8 cellular contexts compared by ENCODE assay signal in the genomic region with DNA sequence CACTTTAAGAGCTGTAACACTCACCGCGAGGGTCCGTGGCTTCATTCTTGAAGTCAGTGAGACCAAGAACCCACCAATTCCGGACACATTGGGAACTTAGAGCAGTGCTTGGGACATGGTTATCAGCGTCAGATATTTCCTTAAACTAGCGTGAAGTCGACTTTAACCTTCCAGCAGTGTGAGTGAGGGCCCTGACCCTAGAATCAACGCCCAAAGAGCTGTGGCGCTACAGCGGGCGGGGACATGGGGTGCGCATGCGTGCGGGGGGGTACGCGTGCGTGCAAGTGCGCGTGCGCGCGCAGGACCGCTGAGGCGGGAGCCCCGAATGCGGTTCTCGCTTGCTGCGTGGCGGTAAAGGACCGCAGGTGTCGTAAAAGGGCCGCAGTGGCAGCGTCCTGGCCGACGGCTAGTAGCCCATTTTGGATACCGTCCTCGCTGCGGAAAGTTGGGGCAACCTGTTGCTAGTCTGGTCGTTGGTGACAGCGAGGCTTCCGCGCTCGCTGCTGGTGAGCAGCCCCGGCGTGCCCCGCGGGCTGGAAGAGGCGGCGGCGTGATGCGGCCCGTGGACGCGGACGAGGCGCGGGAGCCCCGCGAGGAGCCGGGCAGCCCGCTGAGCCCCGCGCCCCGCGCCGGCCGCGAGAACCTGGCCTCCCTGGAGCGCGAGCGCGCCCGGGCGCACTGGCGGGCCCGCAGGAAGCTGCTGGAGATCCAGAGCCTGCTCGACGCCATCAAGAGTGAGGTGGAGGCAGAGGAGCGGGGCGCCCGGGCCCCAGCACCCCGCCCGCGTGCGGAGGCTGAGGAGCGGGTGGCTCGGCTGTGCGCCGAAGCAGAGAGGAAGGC. TPM values are rescaled to one million over a fixed set of nuclear protein-coding genes. Genes with fewer than 3 reads are reported as not detected.
DNase-seq lines count a peak whose midpoint lies in the region; ATAC-seq and TF ChIP-seq lines count a peak whose summit lies in the region.

No MANE protein-coding gene starts in this region.

- no peaks in the 10 kb centered on the region for H3K27me3 ChIP-seq in effector memory CD4-positive, alpha-beta T cell (replicated peaks; ENCODE audit: control insufficient read depth, insufficient read depth, low read length, poor library complexity, severe bottlenecking)

- H3K27ac Mint-ChIP-seq in CD14-positive monocyte, result peak overlapping the region; percentile 81 to 95 (median 93)

- TF ChIP-seq CTCF in CD14-positive monocyte (IDR thresholded peaks at IDR 0.05), result no peak

- peaks cover 28% of the 10 kb centered on the region for H3K4me1 ChIP-seq in effector memory CD4-positive, alpha-beta T cell (ENCODE audit: control insufficient read depth, insufficient read depth, low read length, poor library complexity, severe bottlenecking)

- H3K4me1 Mint-ChIP-seq in CD14-positive monocyte, result peaks cover 42% of the 10 kb centered on the region

- ATAC-seq in GM19351 (IDR thresholded peaks at IDR 0.05; ENCODE audit: unreplicated experiment) (peak; percentile 75), HG03520 (IDR thresholded peaks at IDR 0.05; ENCODE audit: unreplicated experiment) (peak; percentile 71)

- H3K36me3 Mint-ChIP-seq in CD14-positive monocyte, result peaks cover 16 to 29% of the 10 kb centered on the region in 2 donors

- H3K27me3 Mint-ChIP-seq in CD14-positive monocyte (ENCODE audit: low read depth in 3 of 3), result peaks cover 0 to 8% (median 0%) of the 10 kb centered on the region in 3 donors

- H3K9me3 ChIP-seq in effector memory CD4-positive, alpha-beta T cell (ENCODE audit: control insufficient read depth, low read length), result no peaks in the 10 kb centered on the region

- peaks cover 3% of the 10 kb centered on the region for H3K36me3 ChIP-seq in effector memory CD4-positive, alpha-beta T cell (ENCODE audit: control insufficient read depth, insufficient read depth, low read length)

- H3K4me3 ChIP-seq in effector memory CD4-positive, alpha-beta T cell (ENCODE audit: insufficient read depth, low read depth, low read length, poor library complexity, severe bottlenecking), result peak overlapping the region; percentile 65

- peak; percentile 96 for DNase-seq in CD14-positive monocyte (ENCODE audit: low spot score)
- peak; percentile 27 for DNase-seq in NCI-H82 treated with DMSO at 0.1 percent for 48 hours (lab: John Stamatoyannopoulos, UW; ENCODE audit: unreplicated experiment)
- peak; percentile 81 to 91 for DNase-seq in activated CD8-positive, alpha-beta memory T cell treated with anti-CD3 and anti-CD28 coated beads for 1 hour (ENCODE audit: extremely low read depth in 1 of 2, low read depth in 1 of 2)
- peak; percentile 92 to 94 (median 93) for DNase-seq in effector memory CD4-positive, alpha-beta T cell
- DNase-seq in medulla oblongata (ENCODE audit: extremely low spot score), result peak; percentile 96
- peak; percentile 83 to 93 (median 92) for DNase-seq in stimulated activated CD4-positive, alpha-beta T cell treated with anti-CD3 and anti-CD28 coated beads, TNF-alpha, amount 100 ng/mL, for 48 hours (ENCODE audit: low read depth in 3 of 3)

- H3K9me3 Mint-ChIP-seq in CD14-positive monocyte, result peaks cover 0 to 8% (median under 1%) of the 10 kb centered on the region in 7 donors

- intact Hi-C loops in CD14-positive monocyte (cut with micrococcal nuclease), result loop anchor here (1.0 to 2.0 kb wide), 3 partner anchors 34 to 36 kb away; a partner anchor contains a TSS

- H3K4me3 Mint-ChIP-seq in CD14-positive monocyte, result peak overlapping the region; percentile 90 to 95

- peak overlapping the region; percentile 61 for H3K27ac ChIP-seq in effector memory CD4-positive, alpha-beta T cell (ENCODE audit: insufficient read depth, low read length, poor library complexity, severe bottlenecking)

RNA-seq across cellular contexts. Expression of a gene that starts 19.8 kb away (rescaled TPM):
- polyA plus RNA-seq in CD14-positive monocyte, result 10 to 100 TPM; 29.3 to 71.2 TPM

RNA-seq across cellular contexts. Expression of a gene that starts 33.4 kb away (rescaled TPM):
- polyA plus RNA-seq in CD14-positive monocyte, result 100 to 1,000 TPM; 171 to 180 TPM

RNA-seq across cellular contexts. Expression of a gene that starts 35.8 kb away (rescaled TPM):
- polyA plus RNA-seq in CD14-positive monocyte, result 10 to 100 TPM; 13.8 to 19.1 TPM

RNA-seq across cellular contexts. Expression of a gene that starts 42.1 kb away (rescaled TPM):
- polyA plus RNA-seq in CD14-positive monocyte, result 10 to 100 TPM; 20.1 to 30.9 TPM

Comparison
In these comparisons a context has a peak if more than half of its experiments do, and no peak if none do; other contexts are left out.
1. Peak in every context shown above with its lines: DNase-seq, ATAC-seq, H3K4me3 ChIP-seq and H3K27ac ChIP-seq.
2. DNase-seq: peak in every context shown above with its lines; median percentile 96 in CD14-positive monocyte; 96 in medulla oblongata; 93 in effector memory CD4-positive, alpha-beta T cell; 92 in stimulated activated CD4-positive, alpha-beta T cell treated with anti-CD3 and anti-CD28 coated beads, TNF-alpha, amount 100 ng/mL, for 48 hours; 86 in activated CD8-positive, alpha-beta memory T cell treated with anti-CD3 and anti-CD28 coated beads for 1 hour; 27 in NCI-H82 treated with DMSO at 0.1 percent for 48 hours.